In the genomic region with DNA sequence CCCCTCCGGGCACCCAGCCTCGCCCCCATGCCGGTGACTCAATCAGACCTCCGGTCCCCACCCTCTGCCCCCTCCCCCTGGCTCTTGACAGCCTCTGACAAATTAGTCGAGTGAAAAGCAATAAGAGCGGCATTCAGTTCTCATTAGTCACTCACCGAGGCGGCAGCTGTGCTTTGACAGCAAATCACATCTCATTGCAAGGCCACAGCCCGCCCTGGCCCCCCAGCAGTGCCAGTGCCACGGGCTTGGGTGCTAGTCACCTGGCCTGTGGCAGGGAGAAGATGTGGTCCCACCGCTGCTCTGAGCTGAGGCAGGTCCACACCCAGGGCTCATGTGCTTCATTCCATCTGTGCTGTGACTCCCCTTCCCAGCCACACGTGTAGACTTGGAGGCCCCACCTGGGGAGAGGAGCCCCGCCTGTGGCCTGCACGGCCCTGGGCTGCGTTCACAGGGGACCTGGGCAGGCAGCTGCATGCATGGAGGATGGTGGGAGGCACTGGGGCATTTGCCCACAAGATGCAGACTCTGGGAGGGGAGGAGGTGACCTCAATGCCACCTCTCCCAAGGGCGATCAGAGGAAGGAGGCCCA, we compare ENCODE assay signal across 1 cellular context.
A peak's percentile ranks its signal among the peaks of the same experiment; 100 is the strongest.
TF ChIP-seq lines count a peak whose summit lies in the region.

No MANE protein-coding gene starts in this region.

TF ChIP-seq in HepG2, 621 proteins besides CTCF, POLR2A, EP300 and RAD21:
- TF ChIP-seq, protein P1, sequence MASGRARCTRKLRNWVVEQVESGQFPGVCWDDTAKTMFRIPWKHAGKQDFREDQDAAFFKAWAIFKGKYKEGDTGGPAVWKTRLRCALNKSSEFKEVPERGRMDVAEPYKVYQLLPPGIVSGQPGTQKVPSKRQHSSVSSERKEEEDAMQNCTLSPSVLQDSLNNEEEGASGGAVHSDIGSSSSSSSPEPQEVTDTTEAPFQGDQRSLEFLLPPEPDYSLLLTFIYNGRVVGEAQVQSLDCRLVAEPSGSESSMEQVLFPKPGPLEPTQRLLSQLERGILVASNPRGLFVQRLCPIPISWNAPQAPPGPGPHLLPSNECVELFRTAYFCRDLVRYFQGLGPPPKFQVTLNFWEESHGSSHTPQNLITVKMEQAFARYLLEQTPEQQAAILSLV (CRISPR knock-in tag; IDR thresholded peaks at IDR 0.05; ENCODE audit: borderline replicate concordance), result no peak
- TF ChIP-seq NR2F1 (CRISPR knock-in tag; IDR thresholded peaks at IDR 0.05) (no peak), KMT2A (CRISPR knock-in tag; IDR thresholded peaks at IDR 0.05) (no peak), MTF1 (CRISPR knock-in tag; IDR thresholded peaks at IDR 0.05) (no peak), HOXA3 (CRISPR knock-in tag; IDR thresholded peaks at IDR 0.05) (no peak), MXD4 (CRISPR knock-in tag; IDR thresholded peaks at IDR 0.05) (no peak), FOSL2 (CRISPR knock-in tag; IDR thresholded peaks at IDR 0.05) (0 out of 2 replicates have a peak, but pooled peaks have one; percentile 20), SP1 (IDR thresholded peaks at IDR 0.05) (no peak), SP1 (CRISPR knock-in tag; IDR thresholded peaks at IDR 0.05) (no peak), ETV6 (CRISPR knock-in tag; conservative IDR thresholded peaks at IDR 0.05) (no peak), SCMH1 (CRISPR knock-in tag; IDR thresholded peaks at IDR 0.05; ENCODE audit: borderline replicate concordance) (no peak), NFE2L1 (CRISPR knock-in tag; IDR thresholded peaks at IDR 0.05; ENCODE audit: borderline replicate concordance) (no peak)
- TF ChIP-seq, protein P2, sequence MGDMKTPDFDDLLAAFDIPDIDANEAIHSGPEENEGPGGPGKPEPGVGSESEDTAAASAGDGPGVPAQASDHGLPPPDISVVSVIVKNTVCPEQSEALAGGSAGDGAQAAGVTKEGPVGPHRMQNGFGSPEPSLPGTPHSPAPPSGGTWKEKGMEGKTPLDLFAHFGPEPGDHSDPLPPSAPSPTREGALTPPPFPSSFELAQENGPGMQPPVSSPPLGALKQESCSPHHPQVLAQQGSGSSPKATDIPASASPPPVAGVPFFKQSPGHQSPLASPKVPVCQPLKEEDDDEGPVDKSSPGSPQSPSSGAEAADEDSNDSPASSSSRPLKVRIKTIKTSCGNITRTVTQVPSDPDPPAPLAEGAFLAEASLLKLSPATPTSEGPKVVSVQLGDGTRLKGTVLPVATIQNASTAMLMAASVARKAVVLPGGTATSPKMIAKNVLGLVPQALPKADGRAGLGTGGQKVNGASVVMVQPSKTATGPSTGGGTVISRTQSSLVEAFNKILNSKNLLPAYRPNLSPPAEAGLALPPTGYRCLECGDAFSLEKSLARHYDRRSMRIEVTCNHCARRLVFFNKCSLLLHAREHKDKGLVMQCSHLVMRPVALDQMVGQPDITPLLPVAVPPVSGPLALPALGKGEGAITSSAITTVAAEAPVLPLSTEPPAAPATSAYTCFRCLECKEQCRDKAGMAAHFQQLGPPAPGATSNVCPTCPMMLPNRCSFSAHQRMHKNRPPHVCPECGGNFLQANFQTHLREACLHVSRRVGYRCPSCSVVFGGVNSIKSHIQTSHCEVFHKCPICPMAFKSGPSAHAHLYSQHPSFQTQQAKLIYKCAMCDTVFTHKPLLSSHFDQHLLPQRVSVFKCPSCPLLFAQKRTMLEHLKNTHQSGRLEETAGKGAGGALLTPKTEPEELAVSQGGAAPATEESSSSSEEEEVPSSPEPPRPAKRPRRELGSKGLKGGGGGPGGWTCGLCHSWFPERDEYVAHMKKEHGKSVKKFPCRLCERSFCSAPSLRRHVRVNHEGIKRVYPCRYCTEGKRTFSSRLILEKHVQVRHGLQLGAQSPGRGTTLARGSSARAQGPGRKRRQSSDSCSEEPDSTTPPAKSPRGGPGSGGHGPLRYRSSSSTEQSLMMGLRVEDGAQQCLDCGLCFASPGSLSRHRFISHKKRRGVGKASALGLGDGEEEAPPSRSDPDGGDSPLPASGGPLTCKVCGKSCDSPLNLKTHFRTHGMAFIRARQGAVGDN (CRISPR knock-in tag; IDR thresholded peaks at IDR 0.05), result 0 out of 2 replicates have a peak, but pooled peaks have one; percentile 14
- TF ChIP-seq, protein P3, sequence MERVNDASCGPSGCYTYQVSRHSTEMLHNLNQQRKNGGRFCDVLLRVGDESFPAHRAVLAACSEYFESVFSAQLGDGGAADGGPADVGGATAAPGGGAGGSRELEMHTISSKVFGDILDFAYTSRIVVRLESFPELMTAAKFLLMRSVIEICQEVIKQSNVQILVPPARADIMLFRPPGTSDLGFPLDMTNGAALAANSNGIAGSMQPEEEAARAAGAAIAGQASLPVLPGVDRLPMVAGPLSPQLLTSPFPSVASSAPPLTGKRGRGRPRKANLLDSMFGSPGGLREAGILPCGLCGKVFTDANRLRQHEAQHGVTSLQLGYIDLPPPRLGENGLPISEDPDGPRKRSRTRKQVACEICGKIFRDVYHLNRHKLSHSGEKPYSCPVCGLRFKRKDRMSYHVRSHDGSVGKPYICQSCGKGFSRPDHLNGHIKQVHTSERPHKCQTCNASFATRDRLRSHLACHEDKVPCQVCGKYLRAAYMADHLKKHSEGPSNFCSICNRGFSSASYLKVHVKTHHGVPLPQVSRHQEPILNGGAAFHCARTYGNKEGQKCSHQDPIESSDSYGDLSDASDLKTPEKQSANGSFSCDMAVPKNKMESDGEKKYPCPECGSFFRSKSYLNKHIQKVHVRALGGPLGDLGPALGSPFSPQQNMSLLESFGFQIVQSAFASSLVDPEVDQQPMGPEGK (CRISPR knock-in tag; IDR thresholded peaks at IDR 0.05), result peak; percentile 15; the same call in 1 of the 2 replicates
- TF ChIP-seq, protein P4, sequence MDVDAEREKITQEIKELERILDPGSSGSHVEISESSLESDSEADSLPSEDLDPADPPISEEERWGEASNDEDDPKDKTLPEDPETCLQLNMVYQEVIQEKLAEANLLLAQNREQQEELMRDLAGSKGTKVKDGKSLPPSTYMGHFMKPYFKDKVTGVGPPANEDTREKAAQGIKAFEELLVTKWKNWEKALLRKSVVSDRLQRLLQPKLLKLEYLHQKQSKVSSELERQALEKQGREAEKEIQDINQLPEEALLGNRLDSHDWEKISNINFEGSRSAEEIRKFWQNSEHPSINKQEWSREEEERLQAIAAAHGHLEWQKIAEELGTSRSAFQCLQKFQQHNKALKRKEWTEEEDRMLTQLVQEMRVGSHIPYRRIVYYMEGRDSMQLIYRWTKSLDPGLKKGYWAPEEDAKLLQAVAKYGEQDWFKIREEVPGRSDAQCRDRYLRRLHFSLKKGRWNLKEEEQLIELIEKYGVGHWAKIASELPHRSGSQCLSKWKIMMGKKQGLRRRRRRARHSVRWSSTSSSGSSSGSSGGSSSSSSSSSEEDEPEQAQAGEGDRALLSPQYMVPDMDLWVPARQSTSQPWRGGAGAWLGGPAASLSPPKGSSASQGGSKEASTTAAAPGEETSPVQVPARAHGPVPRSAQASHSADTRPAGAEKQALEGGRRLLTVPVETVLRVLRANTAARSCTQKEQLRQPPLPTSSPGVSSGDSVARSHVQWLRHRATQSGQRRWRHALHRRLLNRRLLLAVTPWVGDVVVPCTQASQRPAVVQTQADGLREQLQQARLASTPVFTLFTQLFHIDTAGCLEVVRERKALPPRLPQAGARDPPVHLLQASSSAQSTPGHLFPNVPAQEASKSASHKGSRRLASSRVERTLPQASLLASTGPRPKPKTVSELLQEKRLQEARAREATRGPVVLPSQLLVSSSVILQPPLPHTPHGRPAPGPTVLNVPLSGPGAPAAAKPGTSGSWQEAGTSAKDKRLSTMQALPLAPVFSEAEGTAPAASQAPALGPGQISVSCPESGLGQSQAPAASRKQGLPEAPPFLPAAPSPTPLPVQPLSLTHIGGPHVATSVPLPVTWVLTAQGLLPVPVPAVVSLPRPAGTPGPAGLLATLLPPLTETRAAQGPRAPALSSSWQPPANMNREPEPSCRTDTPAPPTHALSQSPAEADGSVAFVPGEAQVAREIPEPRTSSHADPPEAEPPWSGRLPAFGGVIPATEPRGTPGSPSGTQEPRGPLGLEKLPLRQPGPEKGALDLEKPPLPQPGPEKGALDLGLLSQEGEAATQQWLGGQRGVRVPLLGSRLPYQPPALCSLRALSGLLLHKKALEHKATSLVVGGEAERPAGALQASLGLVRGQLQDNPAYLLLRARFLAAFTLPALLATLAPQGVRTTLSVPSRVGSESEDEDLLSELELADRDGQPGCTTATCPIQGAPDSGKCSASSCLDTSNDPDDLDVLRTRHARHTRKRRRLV (CRISPR knock-in tag; IDR thresholded peaks at IDR 0.05), result no peak
- TF ChIP-seq, protein P5, sequence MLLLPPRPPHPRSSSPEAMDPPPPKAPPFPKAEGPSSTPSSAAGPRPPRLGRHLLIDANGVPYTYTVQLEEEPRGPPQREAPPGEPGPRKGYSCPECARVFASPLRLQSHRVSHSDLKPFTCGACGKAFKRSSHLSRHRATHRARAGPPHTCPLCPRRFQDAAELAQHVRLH (CRISPR knock-in tag; IDR thresholded peaks at IDR 0.05; ENCODE audit: borderline replicate concordance, low read depth), result no peak
- TF ChIP-seq, protein P6, sequence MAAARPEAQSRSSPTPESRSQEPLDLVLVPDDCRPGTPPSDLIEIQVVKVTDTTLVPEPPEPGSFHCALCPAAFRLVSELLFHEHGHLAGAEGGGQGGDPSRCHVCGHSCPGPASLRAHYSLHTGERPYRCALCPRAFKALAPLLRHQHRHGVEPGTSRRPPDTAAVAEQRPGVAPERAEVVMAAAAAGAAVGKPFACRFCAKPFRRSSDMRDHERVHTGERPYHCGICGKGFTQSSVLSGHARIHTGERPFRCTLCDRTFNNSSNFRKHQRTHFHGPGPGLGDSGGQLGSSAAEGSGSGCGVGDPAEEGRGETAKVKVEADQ (CRISPR knock-in tag; IDR thresholded peaks at IDR 0.05; ENCODE audit: borderline replicate concordance), result no peak
